8 cellular contexts compared by ENCODE assay signal in genomic region chr12:56631790-56632700, GRCh38. TPM values are rescaled to one million over a fixed set of nuclear protein-coding genes. Genes with fewer than 3 reads are reported as not detected.
DNase-seq lines count a peak whose midpoint lies in the region; ATAC-seq and TF ChIP-seq lines count a peak whose summit lies in the region.

No MANE protein-coding gene starts in this region.

- H3K9me3 ChIP-seq in HUES48 (ENCODE audit: control insufficient read depth, insufficient read depth, low read length) (no peaks in the 10 kb centered on the region), hepatocyte (ENCODE audit: low read depth) (no peaks in the 10 kb centered on the region)

- intact Hi-C loops in sciatic nerve (cut with DNase I): no loop called here

- DNase-seq in NCI-H1105 treated with DMSO at 0.1 percent for 48 hours (lab: John Stamatoyannopoulos, UW): peak; percentile 14
- DNase-seq in NCI-H1105 (lab: John Stamatoyannopoulos, UW): no peak
- DNase-seq in T-cell: peak in 19 of 34 experiments; percentile 16 to 60 (median 27)
- peak; percentile 47 for DNase-seq in astrocyte of the hippocampus (ENCODE audit: low read depth, low spot score)
- peak; percentile 84 for DNase-seq in hepatocyte (ENCODE audit: low spot score)
- DNase-seq in sciatic nerve (ENCODE audit: low spot score): peak; percentile 87

- H3K4me1 ChIP-seq in HUES48 (ENCODE audit: control insufficient read depth, insufficient read depth, low read length) (peaks cover 42% of the 10 kb centered on the region), hepatocyte (ENCODE audit: insufficient read depth) (peaks cover 25% of the 10 kb centered on the region)

- peak overlapping the region; percentile 91 to 95 for H3K27ac Mint-ChIP-seq in T-cell

- no peaks in the 10 kb centered on the region for H3K36me3 Mint-ChIP-seq in T-cell

- H3K9me3 Mint-ChIP-seq in T-cell: no peaks in the 10 kb centered on the region

- H2AFZ ChIP-seq in hepatocyte: no peak overlapping the region

- H3K36me3 ChIP-seq in HUES48 (ENCODE audit: control insufficient read depth, insufficient read depth, low read length): 0 out of 2 replicates have a peak, but pooled peaks cover under 1% of the 10 kb centered on the region
- H3K36me3 ChIP-seq in hepatocyte (replicated peaks; ENCODE audit: insufficient read depth, low read depth): no peaks in the 10 kb centered on the region

- H4K20me1 ChIP-seq in hepatocyte (ENCODE audit: insufficient read depth, poor library complexity, severe bottlenecking): peaks cover 25% of the 10 kb centered on the region

- POLR2A ChIA-PET in T-cell (lab: Charles Lee): interaction anchor here in 1 of 2 donors (0.7 kb wide), 1 partner anchor 110 kb away, joined by 3 read pairs; the partner anchor contains the start of gene RBMS2

- H3K79me2 ChIP-seq in hepatocyte: peaks cover 83% of the 10 kb centered on the region

- no peaks in the 10 kb centered on the region for H3K9me2 ChIP-seq in hepatocyte (replicated peaks; ENCODE audit: insufficient read depth)

- peak overlapping the region; percentile 93 to 100 (median 96) for H3K4me3 Mint-ChIP-seq in T-cell

- no peaks in the 10 kb centered on the region for H3K27me3 Mint-ChIP-seq in T-cell

- WGBS in hepatocyte (ENCODE audit: low lambda C conversion rate, missing lambda C conversion rate): 14% methylated on average over 8 of the region's 13 CpGs

- TF ChIP-seq CTCF in hepatocyte (IDR thresholded peaks at IDR 0.05; ENCODE audit: poor library complexity): no peak

- H3K27me3 ChIP-seq in HUES48 (ENCODE audit: control insufficient read depth, insufficient read depth, low read length) (no peaks in the 10 kb centered on the region), hepatocyte (no peaks in the 10 kb centered on the region)

- ATAC-seq in T-cell (replicated peaks in 1 of 4) (no peak), sciatic nerve (peak; percentile 21), HG03025 (IDR thresholded peaks at IDR 0.05; ENCODE audit: low FRiP score, unreplicated experiment) (no peak)

- H3K9ac ChIP-seq in HUES48 (ENCODE audit: low read depth, low read length): no peak overlapping the region

- H3K4me1 Mint-ChIP-seq in T-cell: peaks cover 69 to 78% (median 76%) of the 10 kb centered on the region in 3 donors

- H3K4me2 ChIP-seq in hepatocyte: peak overlapping the region; percentile 75

- H3K27ac ChIP-seq in HUES48 (ENCODE audit: low read depth, low read length) (peak overlapping the region; percentile 53), hepatocyte (peak overlapping the region; percentile 64)

- H3K4me3 ChIP-seq in HUES48 (ENCODE audit: low read depth, low read length): peak overlapping the region; percentile 37
- no peak overlapping the region for H3K4me3 ChIP-seq in hepatocyte

- CTCF ChIA-PET in T-cell (lab: Charles Lee): no interaction called here

RNA-seq across cellular contexts. Expression of gene BAZ2A, which starts 1.9 kb away (rescaled TPM):
- total RNA-seq in T-cell: 100 to 1,000 TPM; 149 to 257 (median 172) TPM
- 27.9 and 34.5 TPM in 2 replicates for total RNA-seq in hepatocyte
- 33.1 and 42.0 TPM in 2 replicates for polyA plus RNA-seq in hepatocyte
- 148 TPM for total RNA-seq in sciatic nerve

RNA-seq across cellular contexts. Expression of gene ATP5F1B, which starts 13.7 kb away (rescaled TPM):
- 100 to 1,000 TPM; 252 to 290 (median 283) TPM for total RNA-seq in T-cell
- 478 and 579 TPM in 2 replicates for total RNA-seq in hepatocyte
- 950 and 953 TPM in 2 replicates for polyA plus RNA-seq in hepatocyte
- total RNA-seq in sciatic nerve: 246 TPM

RNA-seq across cellular contexts. Expression of gene PTGES3, which starts 56.0 kb away (rescaled TPM):
- 100 to 1,000 TPM; 121 to 155 (median 145) TPM for total RNA-seq in T-cell
- 128 and 142 TPM in 2 replicates for total RNA-seq in hepatocyte
- 154 and 156 TPM in 2 replicates for polyA plus RNA-seq in hepatocyte
- total RNA-seq in sciatic nerve: 157 TPM
